17 cellular contexts compared by ENCODE assay signal in the genomic region with DNA sequence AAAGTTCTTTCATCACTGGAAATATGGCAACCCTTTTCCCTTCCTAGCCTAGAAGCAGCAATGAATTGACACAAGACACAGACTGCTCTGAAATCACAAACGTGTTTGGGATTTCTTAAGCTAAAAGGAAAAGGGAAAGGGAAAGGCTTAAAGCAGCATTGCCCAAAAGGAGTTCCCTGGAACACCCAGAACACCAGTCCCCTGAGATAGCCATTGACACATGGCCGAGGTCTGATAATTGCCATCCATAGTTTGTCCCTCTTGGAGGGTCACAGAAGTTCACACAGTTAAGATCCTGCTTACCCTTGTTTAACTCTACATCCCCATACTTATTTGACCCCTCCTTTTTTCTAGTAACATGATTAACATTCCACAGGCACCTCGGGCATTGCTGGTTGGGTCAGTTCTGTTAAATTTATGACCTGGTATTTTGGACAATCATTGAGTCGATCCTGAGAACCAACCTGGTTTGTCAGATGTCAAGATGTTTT.
DNase-seq lines count a peak whose midpoint lies in the region; ATAC-seq and TF ChIP-seq lines count a peak whose summit lies in the region.
"Had no signal": no experiment of that assay in that cellular context is flagged by ENCODE, and none has a peak within 500 bp of the region (broad histone marks: within the 10 kb centered on the region; RNA-seq: fewer than 3 reads in every experiment).

No MANE protein-coding gene starts in this region.

- 0 out of 2 replicates have a peak overlapping the region, but pooled peaks have one; percentile 0 for H2AFZ ChIP-seq in PC-3 (ENCODE audit: low read length)
- H2AFZ ChIP-seq in neuronal stem cell (ENCODE audit: low read length): peak overlapping the region; percentile 65

- no peak overlapping the region for H3K14ac ChIP-seq in neuronal stem cell (ENCODE audit: low read length)

- no peaks in the 10 kb centered on the region for H3K27me3 ChIP-seq in CD8-positive, alpha-beta T cell (ENCODE audit: insufficient read depth, low read length)
- H3K27me3 ChIP-seq in PC-3 (ENCODE audit: low read length) (no peaks in the 10 kb centered on the region), neuronal stem cell (ENCODE audit: control insufficient read depth in 3 of 3, insufficient read depth in 3 of 3, low read depth in 1 of 3, low read length in 3 of 3) (no peaks in the 10 kb centered on the region)

- H3K36me3 ChIP-seq in CD8-positive, alpha-beta T cell (ENCODE audit: insufficient read depth, low read length): no peaks in the 10 kb centered on the region
- H3K36me3 ChIP-seq in PC-3 (ENCODE audit: low read depth, low read length) (no peaks in the 10 kb centered on the region), neuronal stem cell (replicated peaks in 1 of 2; ENCODE audit: control insufficient read depth in 2 of 2, insufficient read depth in 2 of 2, low read length in 2 of 2) (no peaks in the 10 kb centered on the region)

- no TSS peak for BruUV-seq in PC-3 (replicated peaks; lab: Mats Ljungman, UMichigan)

- H3K36me3 Mint-ChIP-seq in CD8-positive, alpha-beta T cell: no peaks in the 10 kb centered on the region

- H3K27me3 Mint-ChIP-seq in CD8-positive, alpha-beta T cell (ENCODE audit: low read depth): no peaks in the 10 kb centered on the region
- H3K27me3 Mint-ChIP-seq: central memory CD8-positive, alpha-beta T cell had no signal

- H2BK15ac ChIP-seq in neuronal stem cell (ENCODE audit: low read length): no peak overlapping the region

- H4K8ac ChIP-seq in neuronal stem cell (ENCODE audit: low read depth, low read length): no peak overlapping the region

- no peaks in the 10 kb centered on the region for H3K9me3 Mint-ChIP-seq in CD8-positive, alpha-beta T cell
- H3K9me3 Mint-ChIP-seq: central memory CD8-positive, alpha-beta T cell had no signal

- H3F3A ChIP-seq in PC-3 (ENCODE audit: low read length, unreplicated experiment): no peaks in the 10 kb centered on the region

- H3K23ac ChIP-seq in neuronal stem cell (ENCODE audit: low read depth, low read length, poor library complexity): no peak overlapping the region

- CTCF ChIA-PET in CD8-positive, alpha-beta T cell (lab: Charles Lee): interaction anchor here (1.1 to 1.2 kb wide), 2 partner anchors 17 to 58 kb away, joined by 3 read pairs; no protein-coding TSS in a partner anchor
- CTCF ChIA-PET in PC-3 (lab: Charles Lee): no interaction called here

- H2BK5ac ChIP-seq in neuronal stem cell (ENCODE audit: low read length): no peak overlapping the region

- no peak overlapping the region for H3K27ac ChIP-seq in CD8-positive, alpha-beta T cell (ENCODE audit: low read depth, low read length)
- H3K27ac ChIP-seq in PC-3 (ENCODE audit: low read length) (peak overlapping the region; percentile 39), neuronal stem cell (replicated peaks; ENCODE audit: low read length) (no peak overlapping the region)

- no peak for ATAC-seq in CD8-positive, alpha-beta T cell
- ATAC-seq in PC-3 (peak; percentile 8; the same call in 1 of the 2 replicates), GM21737 (IDR thresholded peaks at IDR 0.05; ENCODE audit: unreplicated experiment) (no peak)

- DNase-seq in CD8-positive, alpha-beta T cell: no peak
- DNase-seq in PC-3: peak; percentile 60
- DNase-seq in dermis blood vessel endothelial cell: peak; percentile 14
- DNase-seq in neuronal stem cell (ENCODE audit: low spot score): no peak
- DNase-seq in activated CD4-positive, alpha-beta T cell treated with anti-CD3 and anti-CD28 coated beads for 4 hours: no peak
- no peak for DNase-seq in NCI-H226
- DNase-seq in pons (ENCODE audit: low spot score): no peak
- DNase-seq: activated CD8-positive, alpha-beta memory T cell treated with anti-CD3 and anti-CD28 coated beads for 24 hours; activated naive CD4-positive, alpha-beta T cell treated with Interleukin-2 at 50 U/mL for 16 hours; erythroblast; NCI-H1092; NCI-H524; retina; T1000 had no signal

- H3K4me1 ChIP-seq in CD8-positive, alpha-beta T cell (ENCODE audit: insufficient read depth, low read length): peaks cover 19% of the 10 kb centered on the region
- H3K4me1 ChIP-seq in PC-3 (ENCODE audit: insufficient read depth, low read length) (peaks cover 34% of the 10 kb centered on the region), neuronal stem cell (ENCODE audit: control insufficient read depth in 2 of 2, insufficient read depth in 1 of 2, low read depth in 1 of 2, low read length in 2 of 2) (peaks cover 0 to 2% of the 10 kb centered on the region in 2 donors)

- H3K9me3 ChIP-seq in CD8-positive, alpha-beta T cell (ENCODE audit: low read length): no peaks in the 10 kb centered on the region
- H3K9me3 ChIP-seq in PC-3 (ENCODE audit: low read length) (no peaks in the 10 kb centered on the region), neuronal stem cell (replicated peaks in 1 of 2; ENCODE audit: control insufficient read depth in 2 of 2, insufficient read depth in 1 of 2, low read depth in 1 of 2, low read length in 2 of 2) (no peaks in the 10 kb centered on the region)

- H3K4me1 Mint-ChIP-seq in CD8-positive, alpha-beta T cell (ENCODE audit: low read depth): peaks cover 22% of the 10 kb centered on the region
- H3K4me1 Mint-ChIP-seq: central memory CD8-positive, alpha-beta T cell had no signal

- H3K9me2 ChIP-seq in PC-3 (replicated peaks; ENCODE audit: low read length): no peaks in the 10 kb centered on the region

- H3K18ac ChIP-seq in neuronal stem cell (ENCODE audit: low read length): no peak overlapping the region

- no CpG with 5 or more reads among the region's 4 CpGs for WGBS in neuronal stem cell (ENCODE audit: extremely low coverage in 2 of 2, insufficient read length in 2 of 2, insufficient replicate concordance in 1 of 2), 2 donors

- no peak overlapping the region for H2AK5ac ChIP-seq in neuronal stem cell (ENCODE audit: low read depth, low read length)

- H2BK120ac ChIP-seq in neuronal stem cell (ENCODE audit: low read depth, low read length): no peak overlapping the region

- peak overlapping the region; percentile 12 for H3K27ac Mint-ChIP-seq in CD8-positive, alpha-beta T cell

- no peak overlapping the region for H3K4me3 Mint-ChIP-seq in CD8-positive, alpha-beta T cell
- H3K4me3 Mint-ChIP-seq: central memory CD8-positive, alpha-beta T cell had no signal

- H3K79me1 ChIP-seq in neuronal stem cell (ENCODE audit: low read depth, low read length): no peaks in the 10 kb centered on the region

- POLR2A ChIA-PET in CD8-positive, alpha-beta T cell (lab: Charles Lee): interaction anchor here (0.8 kb wide), 1 partner anchor 22 kb away, joined by 3 read pairs; no protein-coding TSS in a partner anchor
- POLR2A ChIA-PET in PC-3 (lab: Charles Lee; ENCODE audit: unreplicated experiment): interaction anchor here (0.6 kb wide), 1 partner anchor 146 kb away, joined by 4 read pairs; no protein-coding TSS in a partner anchor

- H3K9ac ChIP-seq in PC-3 (ENCODE audit: low read length): peak overlapping the region; percentile 1; the same call in 1 of the 2 replicates
- no peak overlapping the region for H3K9ac ChIP-seq in neuronal stem cell (ENCODE audit: low read depth, low read length, poor library complexity)

- no peak overlapping the region for H4K91ac ChIP-seq in neuronal stem cell (ENCODE audit: low read depth, low read length, poor library complexity)

- H2BK12ac ChIP-seq in neuronal stem cell (ENCODE audit: low read length): no peak overlapping the region

- H3K4ac ChIP-seq in neuronal stem cell (ENCODE audit: low read length): no peak overlapping the region

- TF ChIP-seq CTCF in CD8-positive, alpha-beta T cell (IDR thresholded peaks at IDR 0.05): no peak
- no peak for TF ChIP-seq CTCF in PC-3 (conservative IDR thresholded peaks at IDR 0.05; ENCODE audit: low read depth, low read length)

- H4K20me1 ChIP-seq in PC-3 (ENCODE audit: low read length): no peaks in the 10 kb centered on the region

- no peaks in the 10 kb centered on the region for H3K79me2 ChIP-seq in PC-3 (ENCODE audit: low read length)

- no peak overlapping the region for H3K4me3 ChIP-seq in CD8-positive, alpha-beta T cell (ENCODE audit: low read depth, low read length)
- H3K4me3 ChIP-seq in PC-3 (ENCODE audit: low read length) (no peak overlapping the region; the same call in 1 of the 2 replicates), neuronal stem cell (ENCODE audit: low read length in 2 of 2) (no peak overlapping the region)
- H3K4me3 ChIP-seq: lung had no signal

- intact Hi-C loops in CD8-positive, alpha-beta T cell (cut with DNase I, micrococcal nuclease): no loop called here
- intact Hi-C loops in PC-3 (cut with micrococcal nuclease): loop anchor here (1.0 kb wide), 2 partner anchors 42 to 146 kb away; no protein-coding TSS in a partner anchor

- H3K4me2 ChIP-seq in PC-3 (ENCODE audit: low read length) (peak overlapping the region; percentile 36), neuronal stem cell (ENCODE audit: insufficient read depth, low read length, poor library complexity, severe bottlenecking) (no peak overlapping the region)

Comparison
In these comparisons a context has a peak if more than half of its experiments do, and no peak if none do; other contexts are left out.
1. DNase-seq: peak in PC-3 (single experiment) and dermis blood vessel endothelial cell (single experiment); none in CD8-positive, alpha-beta T cell (0 of 7), neuronal stem cell (single experiment), activated CD4-positive, alpha-beta T cell treated with anti-CD3 and anti-CD28 coated beads for 4 hours (0 of 2), NCI-H226 (single experiment) and pons (single experiment).